1 cellular context compared by ENCODE assay signal in genomic region chr15:48426047-48426446, GRCh38.
TF ChIP-seq lines count a peak whose summit lies in the region.

No MANE protein-coding gene starts in this region.

TF ChIP-seq in HCT116, 20 proteins besides CTCF, POLR2A, EP300 and RAD21:
- TF ChIP-seq FOSL1 (IDR thresholded peaks at IDR 0.05; ENCODE audit: low read depth) (no peak), SP1 (IDR thresholded peaks at IDR 0.05; ENCODE audit: low read depth) (no peak), ATF3 (IDR thresholded peaks at IDR 0.05) (no peak), MAX (IDR thresholded peaks at IDR 0.05) (no peak), EZH2 (IDR thresholded peaks at IDR 0.05) (no peak), SRF (IDR thresholded peaks at IDR 0.05; ENCODE audit: low read depth) (no peak), EGR1 (IDR thresholded peaks at IDR 0.05; ENCODE audit: low read depth) (no peak)
TF ChIP-seq in HCT116: peak in this region for 0.
